In genomic region chr4:70943115-70943514, GRCh38 we compare ENCODE assay signal across 12 cellular contexts. TPM values are rescaled to one million over a fixed set of nuclear protein-coding genes. Genes with fewer than 3 reads are reported as not detected.
DNase-seq lines count a peak whose midpoint lies in the region; ATAC-seq and TF ChIP-seq lines count a peak whose summit lies in the region.
"Had no signal": no experiment of that assay in that cellular context is flagged by ENCODE, and none has a peak within 500 bp of the region (broad histone marks: within the 10 kb centered on the region; RNA-seq: fewer than 3 reads in every experiment).

No MANE protein-coding gene starts in this region.

- no peaks in the 10 kb centered on the region for H3K9me3 ChIP-seq in lower lobe of right lung

- TF ChIP-seq CTCF in lower lobe of right lung (IDR thresholded peaks at IDR 0.05), result no peak

- no peaks in the 10 kb centered on the region for H3K27me3 ChIP-seq in lower lobe of right lung (ENCODE audit: low read depth)

- DNase-seq in AML-193 (lab: John Stamatoyannopoulos, UW), result peak; percentile 47 to 55
- peak; percentile 58 to 76 for DNase-seq in NOMO-1 (lab: John Stamatoyannopoulos, UW; ENCODE audit: unreplicated experiment in 2 of 2)
- no peak for DNase-seq in DMS79 (lab: John Stamatoyannopoulos, UW)
- no peak for DNase-seq in activated T-cell treated with anti-CD3 and anti-CD28 coated beads, Interleukin-2, amount 50 U/mL, for 1 hour
- DNase-seq in lower lobe of right lung, result no peak
- no peak for DNase-seq in dedifferentiated amniotic fluid mesenchymal stem cell (ENCODE audit: extremely low spot score)
- DNase-seq: caudate nucleus, mammary epithelial cell, NCI-H1436 had no signal

- no peak overlapping the region for H3K4me3 ChIP-seq in lower lobe of right lung
- H3K4me3 ChIP-seq: SK-N-MC had no signal

- H3K36me3 ChIP-seq in lower lobe of right lung, result no peaks in the 10 kb centered on the region

- ATAC-seq in GM19351 (IDR thresholded peaks at IDR 0.05; ENCODE audit: unreplicated experiment) (peak; percentile 87), HG03039 (IDR thresholded peaks at IDR 0.05; ENCODE audit: unreplicated experiment) (peak; percentile 64), lower lobe of right lung (no peak)

- intact Hi-C loops in lower lobe of right lung (cut with DNase I), result no loop called here

- no peak overlapping the region for H3K27ac ChIP-seq in lower lobe of right lung
- H3K27ac ChIP-seq: SK-N-MC had no signal

- peaks cover 25% of the 10 kb centered on the region for H3K4me1 ChIP-seq in lower lobe of right lung

RNA-seq across cellular contexts. Expression of gene MOB1B, which starts 40.9 kb away (rescaled TPM):
- 34.6 TPM for total RNA-seq in lower lobe of right lung

RNA-seq across cellular contexts. Expression of gene DCK, which starts 50.3 kb away (rescaled TPM):
- 18.1 TPM for total RNA-seq in lower lobe of right lung

Comparison
In these comparisons a context has a peak if more than half of its experiments do, and no peak if none do; other contexts are left out.
1. DNase-seq: peak in AML-193 (2 of 2) and NOMO-1 (2 of 2); none in DMS79 (single experiment), activated T-cell treated with anti-CD3 and anti-CD28 coated beads, Interleukin-2, amount 50 U/mL, for 1 hour (single experiment), lower lobe of right lung (single experiment) and dedifferentiated amniotic fluid mesenchymal stem cell (single experiment).
2. ATAC-seq: peak in GM19351 (single experiment) and HG03039 (single experiment); none in lower lobe of right lung (0 of 2).